In genomic region chr17:70235252-70235651, GRCh38 we compare ENCODE assay signal across 29 cellular contexts.
"Had no signal": no experiment of that assay in that cellular context is flagged by ENCODE, and none has a peak within 500 bp of the region (broad histone marks: within the 10 kb centered on the region; RNA-seq: fewer than 3 reads in every experiment).

No MANE protein-coding gene starts in this region.

- H3K4me1 ChIP-seq: stomach, suprapubic skin, testis, thyroid gland, tibial artery, tibial nerve, upper lobe of left lung, upper lobe of right lung, uterus, vagina had no signal

- H3K9me3 ChIP-seq: stomach, suprapubic skin, testis, thoracic aorta, thyroid gland, tibial artery, tibial nerve, transverse colon, upper lobe of left lung, upper lobe of right lung, uterus, vagina had no signal

- H3K4me1 Mint-ChIP-seq: stimulated activated effector memory CD8-positive, alpha-beta T cell treated with anti-CD3 and anti-CD28 coated beads, Interleukin-12 subunit alpha, Interleukin-12 subunit beta, amount 100 ng/mL, for 72 hours; stimulated activated memory B cell treated with anti-CD40 and anti-IgM and Interleukin-4, amounts not matched to agents 10 μg/mL and 1 μg/mL and 100 μg/mL, for 72 hours; stimulated activated naive B cell treated with anti-CD40 and anti-IgM and Interleukin-4, amounts not matched to agents 10 μg/mL and 1 μg/mL and 100 μg/mL, for 72 hours; stimulated activated naive CD8-positive, alpha-beta T cell treated with anti-CD3 and anti-CD28 coated beads, Interleukin-15, amount 100 ng/mL, for 72 hours had no signal

- FAIRE-seq: urothelium cell line had no signal

- DNase-seq: stimulated activated CD4-positive, alpha-beta T cell treated with anti-CD3 and anti-CD28 coated beads, Interleukin-2, amount 100 ng/mL, for 48 hours; stimulated activated CD4-positive, alpha-beta T cell treated with anti-CD3 and anti-CD28 coated beads, Interleukin-4, amount 100 ng/mL, for 1 hour; stimulated activated CD4-positive, alpha-beta T cell treated with anti-CD3 and anti-CD28 coated beads, Interleukin-4, amount 100 ng/mL, for 24 hours; stimulated activated CD4-positive, alpha-beta T cell treated with anti-CD3 and anti-CD28 coated beads, Interleukin-4, amount 100 ng/mL, for 4 hours; stimulated activated CD8-positive, alpha-beta memory T cell treated with anti-CD3 and anti-CD28 coated beads, Interleukin-4, amount 100 ng/mL, for 48 hours; stimulated activated naive B cell treated with anti-CD40 and anti-IgM and Interleukin-4, amounts not matched to agents 10 μg/mL and 1 μg/mL and 100 μg/mL, for 72 hours; stimulated activated naive CD4-positive, alpha-beta T cell; stimulated activated naive CD4-positive, alpha-beta T cell treated with Interleukin-2 at 50 U/mL for 16 hours; stimulated activated naive CD8-positive, alpha-beta T cell treated with anti-CD3 and anti-CD28 coated beads, Interleukin-15, amount 100 ng/mL, for 72 hours; stimulated activated naive CD8-positive, alpha-beta T cell treated with anti-CD3 and anti-CD28 coated beads, Interleukin-15, Interleukin-2, amounts not matched to agents 100 U/mL and 50 U/mL, for 24 hours; stomach; substantia nigra; testis; thyroid gland; tibial artery; transverse colon; trophoblast cell; upper lobe of left lung; upper lobe of right lung; uterus had no signal

- ATAC-seq: stimulated activated effector memory CD8-positive, alpha-beta T cell treated with anti-CD3 and anti-CD28 coated beads, Interleukin-12 subunit alpha, Interleukin-12 subunit beta, amount 100 ng/mL, for 72 hours; stimulated activated memory B cell treated with anti-CD40 and anti-IgM and Interleukin-4, amounts not matched to agents 10 μg/mL and 1 μg/mL and 100 μg/mL, for 72 hours; stimulated activated naive B cell treated with anti-CD40 and anti-IgM and Interleukin-4, amounts not matched to agents 10 μg/mL and 1 μg/mL and 100 μg/mL, for 72 hours; stimulated activated naive CD8-positive, alpha-beta T cell treated with anti-CD3 and anti-CD28 coated beads, Interleukin-15, amount 100 ng/mL, for 72 hours; stimulated activated naive CD8-positive, alpha-beta T cell treated with anti-CD3 and anti-CD28 coated beads, Interleukin-15, Interleukin-2, amounts not matched to agents 100 U/mL and 50 U/mL, for 24 hours; upper lobe of right lung had no signal

- H3K4me3 ChIP-seq: stomach, suprapubic skin, testis, thoracic aorta, thyroid gland, tibial artery, tibial nerve, transverse colon, upper lobe of left lung, upper lobe of right lung, uterus, vagina had no signal

- H3K27ac ChIP-seq: stomach, suprapubic skin, testis, thoracic aorta, thyroid gland, tibial artery, tibial nerve, transverse colon, upper lobe of left lung, upper lobe of right lung, uterus, vagina had no signal

- H3K27me3 Mint-ChIP-seq: stimulated activated memory B cell treated with anti-CD40 and anti-IgM and Interleukin-4, amounts not matched to agents 10 μg/mL and 1 μg/mL and 100 μg/mL, for 72 hours; stimulated activated naive CD8-positive, alpha-beta T cell treated with anti-CD3 and anti-CD28 coated beads, Interleukin-15, amount 100 ng/mL, for 72 hours; stimulated activated naive CD8-positive, alpha-beta T cell treated with anti-CD3 and anti-CD28 coated beads, Interleukin-15, Interleukin-2, amounts not matched to agents 100 ng/mL and 50 ng/mL, for 24 hours; type B pancreatic cell had no signal

- H3K4me3 Mint-ChIP-seq: stimulated activated effector memory CD8-positive, alpha-beta T cell treated with anti-CD3 and anti-CD28 coated beads, Interleukin-12 subunit alpha, Interleukin-12 subunit beta, amount 100 ng/mL, for 72 hours; stimulated activated memory B cell treated with anti-CD40 and anti-IgM and Interleukin-4, amounts not matched to agents 10 μg/mL and 1 μg/mL and 100 μg/mL, for 72 hours; stimulated activated naive B cell treated with anti-CD40 and anti-IgM and Interleukin-4, amounts not matched to agents 10 μg/mL and 1 μg/mL and 100 μg/mL, for 72 hours; stimulated activated naive CD8-positive, alpha-beta T cell treated with anti-CD3 and anti-CD28 coated beads, Interleukin-15, amount 100 ng/mL, for 72 hours; stimulated activated naive CD8-positive, alpha-beta T cell treated with anti-CD3 and anti-CD28 coated beads, Interleukin-15, Interleukin-2, amounts not matched to agents 100 ng/mL and 50 ng/mL, for 24 hours; type B pancreatic cell had no signal

- H3K36me3 Mint-ChIP-seq: stimulated activated effector memory CD8-positive, alpha-beta T cell treated with anti-CD3 and anti-CD28 coated beads, Interleukin-12 subunit alpha, Interleukin-12 subunit beta, amount 100 ng/mL, for 72 hours; stimulated activated memory B cell treated with anti-CD40 and anti-IgM and Interleukin-4, amounts not matched to agents 10 μg/mL and 1 μg/mL and 100 μg/mL, for 72 hours; stimulated activated naive B cell treated with anti-CD40 and anti-IgM and Interleukin-4, amounts not matched to agents 10 μg/mL and 1 μg/mL and 100 μg/mL, for 72 hours had no signal

- H3K27me3 ChIP-seq: stomach, suprapubic skin, testis, thyroid gland, tibial artery, tibial nerve, transverse colon, upper lobe of left lung, upper lobe of right lung, vagina had no signal

- H3K27ac Mint-ChIP-seq: stimulated activated effector memory CD8-positive, alpha-beta T cell treated with anti-CD3 and anti-CD28 coated beads, Interleukin-12 subunit alpha, Interleukin-12 subunit beta, amount 100 ng/mL, for 72 hours; stimulated activated memory B cell treated with anti-CD40 and anti-IgM and Interleukin-4, amounts not matched to agents 10 μg/mL and 1 μg/mL and 100 μg/mL, for 72 hours; stimulated activated naive B cell treated with anti-CD40 and anti-IgM and Interleukin-4, amounts not matched to agents 10 μg/mL and 1 μg/mL and 100 μg/mL, for 72 hours; stimulated activated naive CD8-positive, alpha-beta T cell treated with anti-CD3 and anti-CD28 coated beads, Interleukin-15, amount 100 ng/mL, for 72 hours; stimulated activated naive CD8-positive, alpha-beta T cell treated with anti-CD3 and anti-CD28 coated beads, Interleukin-15, Interleukin-2, amounts not matched to agents 100 ng/mL and 50 ng/mL, for 24 hours; type B pancreatic cell had no signal

- H3K36me3 ChIP-seq: stomach, suprapubic skin, thoracic aorta, thyroid gland, tibial artery, tibial nerve, transverse colon, upper lobe of left lung, upper lobe of right lung, uterus, vagina had no signal
